8 cellular contexts compared by ENCODE assay signal in the genomic region with DNA sequence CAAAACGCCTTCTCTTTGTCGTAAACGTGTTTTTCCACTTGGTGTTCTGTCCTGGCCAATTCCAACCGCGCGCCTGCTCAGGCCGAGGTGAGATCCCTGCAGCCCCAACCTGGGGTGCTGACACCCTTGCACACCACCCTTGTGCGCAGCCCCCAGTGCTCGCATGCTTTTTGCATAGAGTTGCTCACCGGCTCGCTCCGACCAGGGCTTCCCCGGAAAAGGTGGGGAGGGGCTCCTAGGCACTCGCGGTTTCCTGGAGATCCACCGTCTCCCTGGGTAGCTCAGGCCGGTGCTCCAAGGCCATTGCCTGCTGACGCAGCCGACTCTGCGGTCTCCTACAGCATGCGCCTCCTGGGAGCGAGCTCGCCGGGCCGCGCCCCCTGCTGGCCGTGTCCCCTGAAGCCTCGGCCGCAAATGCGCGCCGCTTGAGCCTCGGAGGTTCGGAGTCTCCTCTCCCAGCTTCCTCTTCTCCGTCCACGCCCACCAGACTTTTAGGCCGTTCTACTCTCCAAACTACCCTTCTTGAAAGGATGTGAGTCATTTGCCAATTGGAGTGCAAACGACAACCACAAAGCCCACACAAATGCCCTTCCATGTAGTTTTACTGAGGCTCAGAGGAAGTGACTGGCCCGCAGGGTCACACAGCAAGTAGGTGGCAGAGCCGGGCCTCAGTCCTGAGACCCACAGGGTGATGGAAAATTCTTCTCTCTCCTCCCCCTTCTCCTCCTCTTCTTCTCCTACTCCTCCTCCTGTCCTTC.
DNase-seq lines count a peak whose midpoint lies in the region; ATAC-seq lines count a peak whose summit lies in the region.

No MANE protein-coding gene starts in this region.

- DNase-seq in AG20443 (ENCODE audit: low spot score) (peak; percentile 96), NCI-H510A treated with DMSO at 0.1 percent for 48 hours (lab: John Stamatoyannopoulos, UW) (peak; percentile 52), dedifferentiated amniotic fluid mesenchymal stem cell (ENCODE audit: extremely low spot score) (peak; percentile 95), left kidney (ENCODE audit: low read depth, low spot score) (peak; percentile 93)
- DNase-seq in activated CD4-positive, alpha-beta T cell treated with anti-CD3 and anti-CD28 coated beads for 48 hours = peak; percentile 96
- DNase-seq in stimulated activated CD4-positive, alpha-beta T cell treated with anti-CD3 and anti-CD28 coated beads, Interleukin-1b, Interleukin-23, amount 100 ng/mL, for 48 hours = peak; percentile 94

- ATAC-seq in GM18907 (IDR thresholded peaks at IDR 0.05; ENCODE audit: unreplicated experiment) = peak; percentile 87
- ATAC-seq in HG03159 (IDR thresholded peaks at IDR 0.05; ENCODE audit: unreplicated experiment) = peak; percentile 69

Comparison
In these comparisons a context has a peak if more than half of its experiments do, and no peak if none do; other contexts are left out.
1. Peak in every context shown above with its lines: DNase-seq and ATAC-seq.